9 cellular contexts compared by ENCODE assay signal in genomic region chr16:58661199-58661830, GRCh38. TPM values are rescaled to one million over a fixed set of nuclear protein-coding genes. Genes with fewer than 3 reads are reported as not detected.
DNase-seq lines count a peak whose midpoint lies in the region; ATAC-seq and TF ChIP-seq lines count a peak whose summit lies in the region.
"Had no signal": no experiment of that assay in that cellular context is flagged by ENCODE, and none has a peak within 500 bp of the region (broad histone marks: within the 10 kb centered on the region; RNA-seq: fewer than 3 reads in every experiment).

No MANE protein-coding gene starts in this region.

- H3K27ac ChIP-seq in liver (ENCODE audit: low read depth in 1 of 2, low read length in 2 of 2), result no peak overlapping the region
- no peak overlapping the region for H3K27ac ChIP-seq in uterus
- H3K27ac ChIP-seq: BLaER1 had no signal

- H3K9ac ChIP-seq in liver (ENCODE audit: low read depth in 1 of 2, low read length in 2 of 2), result no peak overlapping the region
- H3K9ac ChIP-seq: BLaER1 had no signal

- peak; percentile 74 for ATAC-seq in GM21515 (IDR thresholded peaks at IDR 0.05; ENCODE audit: unreplicated experiment)

- H3K4me1 ChIP-seq in liver (ENCODE audit: control insufficient read depth in 4 of 4, insufficient read depth in 4 of 4, low read length in 3 of 4) (no peaks in the 10 kb centered on the region), uterus (no peaks in the 10 kb centered on the region)
- H3K4me1 ChIP-seq: BLaER1 had no signal

- no peaks in the 10 kb centered on the region for H3K27me3 ChIP-seq in liver (ENCODE audit: control insufficient read depth in 4 of 4, insufficient read depth in 4 of 4, low read length in 3 of 4)
- no peaks in the 10 kb centered on the region for H3K27me3 ChIP-seq in uterus
- H3K27me3 ChIP-seq: BLaER1 had no signal

- DNase-seq in NCI-H1436 (lab: John Stamatoyannopoulos, UW) (peak; percentile 23), NCI-H1436 treated with DMSO at 0.1 percent for 48 hours (lab: John Stamatoyannopoulos, UW) (no peak), HuH-7 (ENCODE audit: low spot score) (peak; percentile 64), OCI-M2 (lab: John Stamatoyannopoulos, UW; ENCODE audit: unreplicated experiment) (peak; percentile 8), dedifferentiated amniotic fluid mesenchymal stem cell (ENCODE audit: extremely low spot score) (peak; percentile 94), uterus (peak; percentile 28 to 38)

- TF ChIP-seq RAD21 in liver (IDR thresholded peaks at IDR 0.05), result peak; percentile 87

- H3K36me3 ChIP-seq in liver (ENCODE audit: control insufficient read depth in 4 of 4, insufficient read depth in 3 of 4, low read depth in 1 of 4, low read length in 3 of 4), result peaks cover 0 to under 1% (median 0%) of the 10 kb centered on the region in 4 donors
- no peaks in the 10 kb centered on the region for H3K36me3 ChIP-seq in uterus

- H3K9me3 ChIP-seq in liver (ENCODE audit: control insufficient read depth in 4 of 4, low read length in 3 of 4) (no peaks in the 10 kb centered on the region), uterus (no peaks in the 10 kb centered on the region)
- H3K9me3 ChIP-seq: BLaER1 had no signal

- intact Hi-C loops in uterus (cut with DNase I; ENCODE audit: low total_unique reads), result no loop called here

- TF ChIP-seq POLR2A in uterus (IDR thresholded peaks at IDR 0.05), result no peak

- WGBS in liver, result 29% methylated on average over 12 of the region's 12 CpGs

- H3K4me3 ChIP-seq in liver (ENCODE audit: low read depth in 1 of 3, low read length in 3 of 3) (no peak overlapping the region), uterus (no peak overlapping the region)
- H3K4me3 ChIP-seq: BLaER1 had no signal

- TF ChIP-seq CTCF in liver (IDR thresholded peaks at IDR 0.05; ENCODE audit: low read depth, low read length, missing input control) (peak; percentile 56), uterus (IDR thresholded peaks at IDR 0.05) (peak; percentile 38 to 48 (median 44))

TF ChIP-seq in liver, 16 proteins besides CTCF, POLR2A, EP300 and RAD21:
- no peak for TF ChIP-seq NR2F2 (IDR thresholded peaks at IDR 0.05)
- no peak for TF ChIP-seq JUND (IDR thresholded peaks at IDR 0.05)
- no peak for TF ChIP-seq ZBTB33 (IDR thresholded peaks at IDR 0.05)
- no peak for TF ChIP-seq ATF3 (IDR thresholded peaks at IDR 0.05)
- no peak for TF ChIP-seq FOXA1 (IDR thresholded peaks at IDR 0.05)
- no peak for TF ChIP-seq HNF4G (IDR thresholded peaks at IDR 0.05)
- no peak for TF ChIP-seq GABPA (IDR thresholded peaks at IDR 0.05 in 1 of 2, conservative IDR thresholded peaks at IDR 0.05 in 1 of 2)
TF ChIP-seq in liver: peak in this region for 0.

RNA-seq across cellular contexts. Expression of gene SLC38A7, which starts 23.3 kb away (rescaled TPM):
- total RNA-seq in liver (10 to 100 TPM; 11.3 to 18.7 TPM), uterus (10 to 100 TPM in 2 of 4 donors, 1 to 10 TPM in 2; 6.2 to 15.5 (median 10.2) TPM)
- polyA plus RNA-seq in liver, result 10 to 100 TPM in 1 of 2 donors, 1 to 10 TPM in 1; 7.9 to 10.6 TPM

RNA-seq across cellular contexts. Expression of gene CNOT1, which starts 31.7 kb away (rescaled TPM):
- 100 to 1,000 TPM; 116 to 131 TPM for total RNA-seq in liver
- 10 to 100 TPM; 34.0 to 40.8 TPM for polyA plus RNA-seq in liver
- total RNA-seq in uterus, result 100 to 1,000 TPM in 3 of 4 donors, 10 to 100 TPM in 1; 69.4 to 173 (median 151) TPM
